In the genomic region with DNA sequence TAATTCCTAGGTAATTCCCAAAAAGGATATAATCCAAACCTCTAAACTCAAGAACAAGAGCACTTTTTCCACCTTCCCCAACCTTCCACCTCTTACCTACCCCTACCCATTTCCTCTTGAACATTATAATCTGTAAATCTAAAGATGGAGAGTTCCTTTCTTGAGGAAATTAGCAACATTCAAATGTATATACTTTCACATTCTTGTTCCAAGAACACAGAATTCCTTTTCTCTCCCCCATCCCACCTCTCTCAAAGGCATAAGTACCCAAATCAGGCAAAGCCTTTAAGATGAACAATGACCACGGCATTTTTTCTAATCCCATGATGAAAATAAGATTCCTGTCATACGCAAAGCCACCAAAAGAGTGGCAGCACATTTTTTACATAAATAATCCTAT, we compare ENCODE assay signal across 21 cellular contexts. TPM values are rescaled to one million over a fixed set of nuclear protein-coding genes. Genes with fewer than 3 reads are reported as not detected.
DNase-seq lines count a peak whose midpoint lies in the region; ATAC-seq and TF ChIP-seq lines count a peak whose summit lies in the region.
"Had no signal": no experiment of that assay in that cellular context is flagged by ENCODE, and none has a peak within 500 bp of the region (broad histone marks: within the 10 kb centered on the region; RNA-seq: fewer than 3 reads in every experiment).

No MANE protein-coding gene starts in this region.

- H3K27ac ChIP-seq in SU-DHL-6 (ENCODE audit: low read depth, low read length): peak overlapping the region; percentile 92
- H3K27ac ChIP-seq in CD4-positive, alpha-beta T cell (ENCODE audit: low read depth, low read length): no peak overlapping the region
- H3K27ac ChIP-seq: brain microvascular endothelial cell, ovary, vagina had no signal

- H3K4me3 ChIP-seq in SU-DHL-6 (ENCODE audit: insufficient read depth, low read length, poor library complexity, severe bottlenecking) (peak overlapping the region; percentile 39), iPS-11a (ENCODE audit: low read depth, low read length) (peak overlapping the region; percentile 47)
- H3K4me3 ChIP-seq: ovary, vagina had no signal

- peak overlapping the region; percentile 42 for H3K9ac ChIP-seq in SU-DHL-6 (ENCODE audit: low read length)

- H3K36me3 Mint-ChIP-seq in activated naive CD4-positive, alpha-beta T cell treated with anti-CD3 and anti-CD28 coated beads, Interleukin-2, amount 50 U/mL, for 24 hours: peaks cover 21% of the 10 kb centered on the region
- peaks cover 9% of the 10 kb centered on the region for H3K36me3 Mint-ChIP-seq in stimulated activated effector memory CD8-positive, alpha-beta T cell treated with anti-CD3 and anti-CD28 coated beads, Interleukin-12 subunit alpha, Interleukin-12 subunit beta, amount 100 ng/mL, for 72 hours
- H3K36me3 Mint-ChIP-seq in CD4-positive, alpha-beta T cell (ENCODE audit: low read depth): peaks cover 14% of the 10 kb centered on the region

- H3K9me3 ChIP-seq in SU-DHL-6 (ENCODE audit: insufficient read depth, low read length): no peaks in the 10 kb centered on the region
- H3K9me3 ChIP-seq in CD4-positive, alpha-beta T cell (ENCODE audit: control insufficient read depth, low read length): peaks cover 16% of the 10 kb centered on the region
- H3K9me3 ChIP-seq: ovary, vagina had no signal

- H2AFZ ChIP-seq in SU-DHL-6 (ENCODE audit: low read depth, low read length, severe bottlenecking): no peak overlapping the region

- H3K4me1 Mint-ChIP-seq in activated naive CD4-positive, alpha-beta T cell treated with anti-CD3 and anti-CD28 coated beads, Interleukin-2, amount 50 U/mL, for 24 hours: peaks cover 62% of the 10 kb centered on the region
- H3K4me1 Mint-ChIP-seq in stimulated activated effector memory CD8-positive, alpha-beta T cell treated with anti-CD3 and anti-CD28 coated beads, Interleukin-12 subunit alpha, Interleukin-12 subunit beta, amount 100 ng/mL, for 72 hours: peaks cover 66% of the 10 kb centered on the region
- peaks cover 26% of the 10 kb centered on the region for H3K4me1 Mint-ChIP-seq in CD4-positive, alpha-beta T cell (ENCODE audit: low read depth)

- no peaks in the 10 kb centered on the region for H3K27me3 ChIP-seq in SU-DHL-6 (ENCODE audit: low read length)
- no peaks in the 10 kb centered on the region for H3K27me3 ChIP-seq in CD4-positive, alpha-beta T cell (ENCODE audit: control insufficient read depth, insufficient read depth, low read length)
- H3K27me3 ChIP-seq: brain microvascular endothelial cell, ovary, vagina had no signal

- intact Hi-C loops in CD4-positive, alpha-beta T cell (cut with DNase I, micrococcal nuclease): no loop called here

- peak overlapping the region; percentile 64 for H3K4me3 Mint-ChIP-seq in activated naive CD4-positive, alpha-beta T cell treated with anti-CD3 and anti-CD28 coated beads, Interleukin-2, amount 50 U/mL, for 24 hours
- peak overlapping the region; percentile 47 for H3K4me3 Mint-ChIP-seq in stimulated activated effector memory CD8-positive, alpha-beta T cell treated with anti-CD3 and anti-CD28 coated beads, Interleukin-12 subunit alpha, Interleukin-12 subunit beta, amount 100 ng/mL, for 72 hours
- H3K4me3 Mint-ChIP-seq in CD4-positive, alpha-beta T cell: no peak overlapping the region
- H3K4me3 Mint-ChIP-seq: activated naive CD8-positive, alpha-beta T cell treated with anti-CD3 and anti-CD28 coated beads, Interleukin-2, amount 10 ng/mL, durations not matched to agents 7 days and 5 days; T-helper 17 cell had no signal

- peaks cover 28% of the 10 kb centered on the region; the same call in 1 of the 2 replicates for H4K20me1 ChIP-seq in SU-DHL-6 (ENCODE audit: low read depth, low read length)

- in situ Hi-C loops in ACHN (cut with HindIII; ENCODE audit: low pct_ligation_motif_present, low pct_unique_long_range_greater_than_20kb, low sequenced_read_pairs): no loop called here

- H3K9me3 Mint-ChIP-seq in activated naive CD4-positive, alpha-beta T cell treated with anti-CD3 and anti-CD28 coated beads, Interleukin-2, amount 50 U/mL, for 24 hours: peaks cover 12% of the 10 kb centered on the region
- peaks cover 3% of the 10 kb centered on the region for H3K9me3 Mint-ChIP-seq in stimulated activated effector memory CD8-positive, alpha-beta T cell treated with anti-CD3 and anti-CD28 coated beads, Interleukin-12 subunit alpha, Interleukin-12 subunit beta, amount 100 ng/mL, for 72 hours
- peaks cover 12% of the 10 kb centered on the region for H3K9me3 Mint-ChIP-seq in CD4-positive, alpha-beta T cell

- H3K36me3 ChIP-seq in SU-DHL-6 (ENCODE audit: low read length): peaks cover 17% of the 10 kb centered on the region
- H3K36me3 ChIP-seq: brain microvascular endothelial cell, ovary, vagina had no signal

- POLR2A ChIA-PET in CD4-positive, alpha-beta T cell (lab: Charles Lee): no interaction called here

- TF ChIP-seq CTCF in SU-DHL-6 (IDR thresholded peaks at IDR 0.05; ENCODE audit: insufficient read depth, low read length, poor library complexity, severe bottlenecking): no peak
- no peak for TF ChIP-seq CTCF in CD4-positive, alpha-beta T cell (IDR thresholded peaks at IDR 0.05)

- H3F3A ChIP-seq in SU-DHL-6 (ENCODE audit: insufficient read depth): peaks cover 92% of the 10 kb centered on the region

- peak overlapping the region; percentile 92 for H3K4me2 ChIP-seq in SU-DHL-6 (ENCODE audit: low read depth, low read length, poor library complexity, severe bottlenecking)

- no peak for ATAC-seq in stimulated activated effector memory CD8-positive, alpha-beta T cell treated with anti-CD3 and anti-CD28 coated beads, Interleukin-12 subunit alpha, Interleukin-12 subunit beta, amount 100 ng/mL, for 72 hours
- no peak for ATAC-seq in CD4-positive, alpha-beta T cell (ENCODE audit: poor library complexity)
- ATAC-seq: left ventricle myocardium superior, sciatic nerve, T-helper 17 cell had no signal

- DNase-seq in activated naive CD4-positive, alpha-beta T cell treated with anti-CD3 and anti-CD28 coated beads, Interleukin-2, amount 50 U/mL, for 16 hours: no peak
- no peak for DNase-seq in stimulated activated effector memory CD8-positive, alpha-beta T cell treated with anti-CD3 and anti-CD28 coated beads, Interleukin-12 subunit alpha, Interleukin-12 subunit beta, amount 100 ng/mL, for 72 hours (ENCODE audit: low spot score in 2 of 2)
- no peak for DNase-seq in ACHN
- no peak for DNase-seq in stimulated activated CD4-positive, alpha-beta T cell treated with anti-CD3 and anti-CD28 coated beads, Interleukin-4, amount 100 ng/mL, for 1 hour
- DNase-seq in CD4-positive, alpha-beta T cell: no peak
- DNase-seq: activated naive CD8-positive, alpha-beta T cell treated with anti-CD3 and anti-CD28 coated beads, Interleukin-2, amount 10 ng/mL, durations not matched to agents 7 days and 5 days; brain microvascular endothelial cell; cortex of kidney; DND-41; HCEC 1CT; hippocampal formation; left ventricle myocardium superior; NCI-H69; OCI-M1; ovary; T-helper 17 cell had no signal

- CTCF ChIA-PET in CD4-positive, alpha-beta T cell (lab: Charles Lee): no interaction called here

- H3K9me2 ChIP-seq in SU-DHL-6 (replicated peaks; ENCODE audit: insufficient read depth, low read length): no peaks in the 10 kb centered on the region

- H3K27me3 Mint-ChIP-seq in activated naive CD4-positive, alpha-beta T cell treated with anti-CD3 and anti-CD28 coated beads, Interleukin-2, amount 50 U/mL, for 24 hours: no peaks in the 10 kb centered on the region
- no peaks in the 10 kb centered on the region for H3K27me3 Mint-ChIP-seq in CD4-positive, alpha-beta T cell
- H3K27me3 Mint-ChIP-seq: activated naive CD8-positive, alpha-beta T cell treated with anti-CD3 and anti-CD28 coated beads, Interleukin-2, amount 10 ng/mL, durations not matched to agents 7 days and 5 days; T-helper 17 cell had no signal

- peaks cover 100% of the 10 kb centered on the region for H3K79me2 ChIP-seq in SU-DHL-6 (ENCODE audit: insufficient read depth, low read length)

- H3K27ac Mint-ChIP-seq in activated naive CD4-positive, alpha-beta T cell treated with anti-CD3 and anti-CD28 coated beads, Interleukin-2, amount 50 U/mL, for 24 hours: peak overlapping the region; percentile 86
- peak overlapping the region; percentile 84 for H3K27ac Mint-ChIP-seq in stimulated activated effector memory CD8-positive, alpha-beta T cell treated with anti-CD3 and anti-CD28 coated beads, Interleukin-12 subunit alpha, Interleukin-12 subunit beta, amount 100 ng/mL, for 72 hours
- H3K27ac Mint-ChIP-seq in CD4-positive, alpha-beta T cell: no peak overlapping the region
- H3K27ac Mint-ChIP-seq: activated naive CD8-positive, alpha-beta T cell treated with anti-CD3 and anti-CD28 coated beads, Interleukin-2, amount 10 ng/mL, durations not matched to agents 7 days and 5 days; T-helper 17 cell had no signal

RNA-seq across cellular contexts. Expression of gene RRAS2, which starts 18.3 kb away (rescaled TPM):
- 10 to 100 TPM; 20.7 to 21.2 TPM for total RNA-seq in CD4-positive, alpha-beta T cell
